ENCODE assay signal across 8 cellular contexts in genomic region chr3:157128771-157129671, GRCh38. TPM values are rescaled to one million over a fixed set of nuclear protein-coding genes. Genes with fewer than 3 reads are reported as not detected.
DNase-seq lines count a peak whose midpoint lies in the region; ATAC-seq and TF ChIP-seq lines count a peak whose summit lies in the region.

No MANE protein-coding gene starts in this region.

- no peak overlapping the region for H3K4me3 ChIP-seq in AG04450 (ENCODE audit: low read depth, low read length)
- H3K4me3 ChIP-seq in RWPE2 (ENCODE audit: severe bottlenecking): no peak overlapping the region
- H3K4me3 ChIP-seq in mesodermal cell (ENCODE audit: extremely low read depth, insufficient read depth, low read length, poor library complexity, severe bottlenecking): no peak overlapping the region
- no peak overlapping the region for H3K4me3 ChIP-seq in urinary bladder (ENCODE audit: low read depth, low read length)

- CTCF ChIA-PET in AG04450 (lab: Charles Lee): interaction anchor here (1.5 to 7.4 kb wide), 3 partner anchors 9 to 620 kb away, joined by 4 to 72 read pairs (median 5); no protein-coding TSS in a partner anchor

- H3K27me3 ChIP-seq in AG04450 (ENCODE audit: control insufficient read depth, insufficient read depth, low read length) (no peaks in the 10 kb centered on the region), RWPE2 (ENCODE audit: insufficient read depth, poor library complexity, severe bottlenecking) (no peaks in the 10 kb centered on the region)

- DNase-seq in AG04450 (ENCODE audit: low read depth, low spot score) (no peak), RWPE2 (ENCODE audit: low spot score) (peak; percentile 58), caudate nucleus (lab: John Stamatoyannopoulos, UW) (peak in 2 of 61 donors; percentile 14 to 31), mesenteric fat pad (ENCODE audit: low spot score) (no peak), NCI-H1436 treated with DMSO at 0.1 percent for 48 hours (lab: John Stamatoyannopoulos, UW) (no peak)

- ATAC-seq in GM21717 (IDR thresholded peaks at IDR 0.05; ENCODE audit: unreplicated experiment): peak; percentile 18
- peak; percentile 3; the same call in 2 of the 3 replicates for ATAC-seq in RWPE2 (ENCODE audit: low read depth)

- H3K4me1 ChIP-seq in RWPE2 (ENCODE audit: insufficient read depth, poor library complexity, severe bottlenecking) (peaks cover 79% of the 10 kb centered on the region), mesodermal cell (ENCODE audit: control insufficient read depth, insufficient read depth, low read length, poor library complexity, severe bottlenecking) (peaks cover 63% of the 10 kb centered on the region), urinary bladder (ENCODE audit: insufficient read depth) (no peaks in the 10 kb centered on the region)

- POLR2A ChIA-PET in AG04450 (lab: Yijun Ruan, JAX): interaction anchor here (1.8 kb wide), 1 partner anchor 40 kb away, joined by 6 read pairs; no protein-coding TSS in a partner anchor

- WGBS in mesodermal cell (ENCODE audit: insufficient coverage in 2 of 2), 2 experiments: 80% methylated on average over 8 to 9 of the region's 14 CpGs
- 61% methylated on average over 14 of the region's 14 CpGs for WGBS in urinary bladder

- peak overlapping the region; percentile 70 for H3K27ac ChIP-seq in AG04450 (ENCODE audit: low read depth, low read length)
- peak overlapping the region; percentile 97 for H3K27ac ChIP-seq in RWPE2 (ENCODE audit: poor library complexity, severe bottlenecking)
- peak overlapping the region; percentile 97 for H3K27ac ChIP-seq in caudate nucleus (ENCODE audit: low read depth, low read length)
- peak overlapping the region; percentile 92 for H3K27ac ChIP-seq in mesodermal cell (ENCODE audit: low read depth, low read length, severe bottlenecking)
- peak overlapping the region; percentile 28 for H3K27ac ChIP-seq in urinary bladder (ENCODE audit: low read depth)

- TF ChIP-seq CTCF in AG04450 (IDR thresholded peaks at IDR 0.05; ENCODE audit: low read depth, low read length) (no peak), RWPE2 (IDR thresholded peaks at IDR 0.05; ENCODE audit: poor library complexity, severe bottlenecking) (no peak)

- H3K36me3 ChIP-seq in RWPE2 (ENCODE audit: low read depth) (no peaks in the 10 kb centered on the region), mesodermal cell (ENCODE audit: control insufficient read depth, insufficient read depth, low read length) (no peaks in the 10 kb centered on the region), urinary bladder (ENCODE audit: insufficient read depth) (no peaks in the 10 kb centered on the region)

- no peaks in the 10 kb centered on the region for H3K9me3 ChIP-seq in AG04450 (ENCODE audit: control insufficient read depth, insufficient read depth, low read length)
- no peaks in the 10 kb centered on the region for H3K9me3 ChIP-seq in RWPE2 (ENCODE audit: severe bottlenecking)
- no peaks in the 10 kb centered on the region for H3K9me3 ChIP-seq in mesodermal cell (ENCODE audit: control insufficient read depth, low read length)

RNA-seq across cellular contexts. Expression of gene CCNL1, which starts 30.9 kb away (rescaled TPM):
- 113 and 145 TPM in 2 replicates for polyA plus RNA-seq in AG04450 (2011; rRNA removed)
- 131 and 132 TPM in 2 replicates for polyA minus RNA-seq in AG04450 (2011; rRNA and poly(A)+ RNA removed)
- 71.1 TPM for polyA plus RNA-seq in mesodermal cell (2013, experiment 1 of 2)
- 69.7 TPM for polyA plus RNA-seq in mesodermal cell (2013, experiment 2 of 2)
- total RNA-seq in urinary bladder: 214 TPM
- polyA plus RNA-seq in urinary bladder: 68.1 TPM
- 315 TPM for total RNA-seq in mesenteric fat pad

Comparison
In these comparisons a context has a peak if more than half of its experiments do, and no peak if none do; other contexts are left out.
1. H3K27ac ChIP-seq: peak in every context shown above with its lines; median percentile 97 in RWPE2; 97 in caudate nucleus; 92 in mesodermal cell; 70 in AG04450; 28 in urinary bladder.